In genomic region chr19:4510435-4511255, GRCh38 we compare ENCODE assay signal across 21 cellular contexts. TPM values are rescaled to one million over a fixed set of nuclear protein-coding genes. Genes with fewer than 3 reads are reported as not detected.
DNase-seq lines count a peak whose midpoint lies in the region; ATAC-seq and TF ChIP-seq lines count a peak whose summit lies in the region.
"Had no signal": no experiment of that assay in that cellular context is flagged by ENCODE, and none has a peak within 500 bp of the region (broad histone marks: within the 10 kb centered on the region; RNA-seq: fewer than 3 reads in every experiment).

No MANE protein-coding gene starts in this region.

- no peak for TF ChIP-seq POLR2A in upper lobe of left lung (IDR thresholded peaks at IDR 0.05)

- no peak overlapping the region for H2BK120ac ChIP-seq in mesenchymal stem cell (ENCODE audit: low read depth, low read length)

- H3K36me3 Mint-ChIP-seq in WTC11 = peaks cover 6% of the 10 kb centered on the region; the same call in 1 of the 2 replicates

- H3K27me3 ChIP-seq in mesenchymal stem cell (ENCODE audit: control insufficient read depth in 1 of 2, insufficient read depth in 1 of 2, low read length in 2 of 2) (peaks cover 0 to 3% of the 10 kb centered on the region in 2 experiments), upper lobe of left lung (no peaks in the 10 kb centered on the region)

- H3K4me1 ChIP-seq in mesenchymal stem cell (ENCODE audit: control insufficient read depth, insufficient read depth, low read depth, low read length) = peaks cover 10% of the 10 kb centered on the region
- H3K4me1 ChIP-seq in upper lobe of left lung = no peaks in the 10 kb centered on the region
- H3K4me1 ChIP-seq: Caco-2, HAP-1 had no signal

- no peak overlapping the region for H2BK5ac ChIP-seq in mesenchymal stem cell (ENCODE audit: low read depth, low read length, poor library complexity, severe bottlenecking)

- H3K27ac ChIP-seq in mesenchymal stem cell (ENCODE audit: low read length, poor library complexity, severe bottlenecking) (no peak overlapping the region), upper lobe of left lung (no peak overlapping the region)
- H3K27ac ChIP-seq: HL-60, PC-9 had no signal

- H3K23ac ChIP-seq in mesenchymal stem cell (ENCODE audit: low read length in 2 of 2) = no peak overlapping the region

- no peaks in the 10 kb centered on the region for H3K4me1 Mint-ChIP-seq in WTC11

- H3K4ac ChIP-seq in mesenchymal stem cell (ENCODE audit: low read depth in 1 of 2, low read length in 2 of 2) = peak overlapping the region in 1 of 2 experiments; percentile 13

- TF ChIP-seq EP300 in upper lobe of left lung (IDR thresholded peaks at IDR 0.05) = no peak

- H3K27me3 Mint-ChIP-seq in WTC11 (ENCODE audit: low read depth) = peaks cover 82% of the 10 kb centered on the region

- H3K4me3 Mint-ChIP-seq in WTC11 = no peak overlapping the region
- H3K4me3 Mint-ChIP-seq: CD14-positive monocyte had no signal

- TF ChIP-seq CTCF in WTC11 (IDR thresholded peaks at IDR 0.05) = no peak
- TF ChIP-seq CTCF in upper lobe of left lung (IDR thresholded peaks at IDR 0.05) = no peak

- no peak overlapping the region for H3K27ac Mint-ChIP-seq in WTC11

- H4K91ac ChIP-seq in mesenchymal stem cell (ENCODE audit: low read length) = peak overlapping the region; percentile 20

- CTCF ChIA-PET in WTC11 (lab: Charles Lee) = interaction anchor here (1.3 kb wide), 1 partner anchor 13 kb away, joined by 9 read pairs; no protein-coding TSS in a partner anchor

- no peak overlapping the region for H2AFZ ChIP-seq in mesenchymal stem cell (ENCODE audit: low read depth, low read length)
- H2AFZ ChIP-seq: PC-9 had no signal

- no peak overlapping the region for H3K14ac ChIP-seq in mesenchymal stem cell (ENCODE audit: low read length in 2 of 2)

- ATAC-seq in WTC11 = peak; percentile 24
- peak; percentile 15 to 17 for ATAC-seq in upper lobe of left lung (ENCODE audit: low FRiP score in 2 of 2)

- peaks cover 2% of the 10 kb centered on the region for H3K79me1 ChIP-seq in mesenchymal stem cell (replicated peaks; ENCODE audit: low read length, poor library complexity, severe bottlenecking)

- H3K4me2 ChIP-seq in mesenchymal stem cell (ENCODE audit: low read length, poor library complexity, severe bottlenecking) = no peak overlapping the region
- H3K4me2 ChIP-seq: PC-9 had no signal

- no peaks in the 10 kb centered on the region for H3K9me3 Mint-ChIP-seq in WTC11
- H3K9me3 Mint-ChIP-seq: CD14-positive monocyte had no signal

- POLR2A ChIA-PET in WTC11 (lab: Charles Lee) = interaction anchor here (0.6 kb wide), 1 partner anchor 448 kb away, joined by 3 read pairs; no protein-coding TSS in a partner anchor

- H2BK15ac ChIP-seq in mesenchymal stem cell (ENCODE audit: low read depth, poor library complexity, severe bottlenecking) = no peak overlapping the region

- peaks cover 12 to 28% of the 10 kb centered on the region in 2 experiments for H3K36me3 ChIP-seq in mesenchymal stem cell (ENCODE audit: control insufficient read depth in 1 of 2, insufficient read depth in 2 of 2, low read depth in 1 of 2, low read length in 2 of 2)
- H3K36me3 ChIP-seq in upper lobe of left lung = peaks cover 0 to 6% (median 2%) of the 10 kb centered on the region in 4 donors
- H3K36me3 ChIP-seq: HAP-1 had no signal

- H2BK12ac ChIP-seq in mesenchymal stem cell (ENCODE audit: low read length in 2 of 2) = no peak overlapping the region

- no peak overlapping the region for H3K18ac ChIP-seq in mesenchymal stem cell (ENCODE audit: low read depth in 1 of 2, low read length in 2 of 2)

- no peak overlapping the region for H2AK5ac ChIP-seq in mesenchymal stem cell (ENCODE audit: low read length, severe bottlenecking)

- no peaks in the 10 kb centered on the region for H3K9me3 ChIP-seq in mesenchymal stem cell (ENCODE audit: control insufficient read depth, low read length)
- H3K9me3 ChIP-seq in upper lobe of left lung = no peaks in the 10 kb centered on the region
- H3K9me3 ChIP-seq: Caco-2, HAP-1 had no signal

- H3K4me3 ChIP-seq in mesenchymal stem cell (ENCODE audit: insufficient read depth in 1 of 2, low read depth in 1 of 2, low read length in 2 of 2) = no peak overlapping the region
- no peak overlapping the region for H3K4me3 ChIP-seq in upper lobe of left lung
- H3K4me3 ChIP-seq: HAP-1, PC-9 had no signal

- DNase-seq in stimulated activated CD4-positive, alpha-beta T cell treated with anti-CD3 and anti-CD28 coated beads, Interleukin-15, amount 100 ng/mL, for 24 hours = peak; percentile 11
- no peak for DNase-seq in stimulated activated CD4-positive, alpha-beta T cell treated with anti-CD3 and anti-CD28 coated beads, Interleukin-2, amount 100 ng/mL, for 24 hours
- no peak for DNase-seq in WTC11 (ENCODE audit: low spot score)
- DNase-seq in mesenchymal stem cell = no peak
- DNase-seq in upper lobe of left lung = peak in 1 of 2 donors; percentile 69
- DNase-seq in NAMALWA (ENCODE audit: low spot score) = no peak
- DNase-seq in NCI-H345 (lab: John Stamatoyannopoulos, UW) = no peak
- DNase-seq in HPDE6-E6E7 (ENCODE audit: extremely low spot score) = no peak
- DNase-seq: ACHN, AML-193, Caco-2, KBM-7, NCI-H1436, NCI-H2029, NCI-H2171, NCI-H446 treated with DMSO at 0.1 percent for 48 hours, NCI-H774, PC-9 had no signal

- 88% methylated on average over 37 of the region's 37 CpGs for WGBS in mesenchymal stem cell
- 88 to 91% methylated on average over 20 to 32 of the region's 37 CpGs for WGBS in upper lobe of left lung, 2 donors

- H4K8ac ChIP-seq in mesenchymal stem cell (ENCODE audit: low read length) = no peak overlapping the region

- no peak overlapping the region for H3K9ac ChIP-seq in mesenchymal stem cell (ENCODE audit: low read length)

TF ChIP-seq in WTC11, 78 proteins besides CTCF, POLR2A, EP300 and RAD21 (continues in another document):
- TF ChIP-seq, protein P1, sequence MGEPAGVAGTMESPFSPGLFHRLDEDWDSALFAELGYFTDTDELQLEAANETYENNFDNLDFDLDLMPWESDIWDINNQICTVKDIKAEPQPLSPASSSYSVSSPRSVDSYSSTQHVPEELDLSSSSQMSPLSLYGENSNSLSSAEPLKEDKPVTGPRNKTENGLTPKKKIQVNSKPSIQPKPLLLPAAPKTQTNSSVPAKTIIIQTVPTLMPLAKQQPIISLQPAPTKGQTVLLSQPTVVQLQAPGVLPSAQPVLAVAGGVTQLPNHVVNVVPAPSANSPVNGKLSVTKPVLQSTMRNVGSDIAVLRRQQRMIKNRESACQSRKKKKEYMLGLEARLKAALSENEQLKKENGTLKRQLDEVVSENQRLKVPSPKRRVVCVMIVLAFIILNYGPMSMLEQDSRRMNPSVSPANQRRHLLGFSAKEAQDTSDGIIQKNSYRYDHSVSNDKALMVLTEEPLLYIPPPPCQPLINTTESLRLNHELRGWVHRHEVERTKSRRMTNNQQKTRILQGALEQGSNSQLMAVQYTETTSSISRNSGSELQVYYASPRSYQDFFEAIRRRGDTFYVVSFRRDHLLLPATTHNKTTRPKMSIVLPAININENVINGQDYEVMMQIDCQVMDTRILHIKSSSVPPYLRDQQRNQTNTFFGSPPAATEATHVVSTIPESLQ (CRISPR knock-in tag; IDR thresholded peaks at IDR 0.05) = no peak
- TF ChIP-seq, protein P2, sequence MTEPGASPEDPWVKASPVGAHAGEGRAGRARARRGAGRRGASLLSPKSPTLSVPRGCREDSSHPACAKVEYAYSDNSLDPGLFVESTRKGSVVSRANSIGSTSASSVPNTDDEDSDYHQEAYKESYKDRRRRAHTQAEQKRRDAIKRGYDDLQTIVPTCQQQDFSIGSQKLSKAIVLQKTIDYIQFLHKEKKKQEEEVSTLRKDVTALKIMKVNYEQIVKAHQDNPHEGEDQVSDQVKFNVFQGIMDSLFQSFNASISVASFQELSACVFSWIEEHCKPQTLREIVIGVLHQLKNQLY (CRISPR knock-in tag; IDR thresholded peaks at IDR 0.05) = no peak
- TF ChIP-seq CREB1 (CRISPR knock-in tag; IDR thresholded peaks at IDR 0.05) (no peak), ZMAT4 (CRISPR knock-in tag; IDR thresholded peaks at IDR 0.05) (no peak)

RNA-seq across cellular contexts. Expression of gene PLIN4, which starts 7.6 kb away (rescaled TPM):
- total RNA-seq in WTC11 (2021) (0.35 to 0.62 TPM (median 0.57 TPM) in 3 replicates), upper lobe of left lung (10 to 100 TPM in 1 of 6 donors, 1 to 10 TPM in 5; 1.8 to 11.5 (median 3.8) TPM)
- polyA plus RNA-seq in mesenchymal stem cell (2013, experiment 1 of 2) = 0.01 TPM
- polyA plus RNA-seq in mesenchymal stem cell (2013, experiment 2 of 2) = 0.01 TPM

RNA-seq across cellular contexts. Expression of gene PLIN5, which starts 24.4 kb away (rescaled TPM):
- total RNA-seq in WTC11 (2021) (3.3 to 4.2 TPM (median 3.9 TPM) in 3 replicates), upper lobe of left lung (10 to 100 TPM; 13.5 to 97.4 (median 23.0) TPM)
- not detected for polyA plus RNA-seq in mesenchymal stem cell (2013, experiment 1 of 2)
- polyA plus RNA-seq in mesenchymal stem cell (2013, experiment 2 of 2) = not detected

RNA-seq across cellular contexts. Expression of gene LRG1, which starts 29.2 kb away (rescaled TPM):
- total RNA-seq in WTC11 (2021) = 0.81 to 1.2 TPM (median 0.87 TPM) in 3 replicates
- 0.01 TPM for polyA plus RNA-seq in mesenchymal stem cell (2013, experiment 1 of 2)
- polyA plus RNA-seq in mesenchymal stem cell (2013, experiment 2 of 2) = not detected
- total RNA-seq in upper lobe of left lung = 10 to 100 TPM in 4 of 6 donors, 1 to 10 TPM in 2; 7.3 to 19.9 (median 12.2) TPM

RNA-seq across cellular contexts. Expression of gene HDGFL2, which starts 38.5 kb away (rescaled TPM):
- total RNA-seq in WTC11 (2021) (111 to 116 TPM (median 115 TPM) in 3 replicates), upper lobe of left lung (10 to 100 TPM; 23.9 to 71.2 (median 37.6) TPM)
- polyA plus RNA-seq in mesenchymal stem cell (2013, experiment 1 of 2) = 45.0 TPM
- 43.4 TPM for polyA plus RNA-seq in mesenchymal stem cell (2013, experiment 2 of 2)

RNA-seq across cellular contexts. Expression of gene SEMA6B, which starts 48.8 kb away (rescaled TPM):
- total RNA-seq in WTC11 (2021) (45.1 to 52.1 TPM (median 49.1 TPM) in 3 replicates), upper lobe of left lung (10 to 100 TPM in 2 of 6 donors, 1 to 10 TPM in 4; 3.4 to 33.1 (median 7.6) TPM)
- polyA plus RNA-seq in mesenchymal stem cell (2013, experiment 1 of 2) = 2.7 TPM
- 2.6 TPM for polyA plus RNA-seq in mesenchymal stem cell (2013, experiment 2 of 2)
